In the genomic region with DNA sequence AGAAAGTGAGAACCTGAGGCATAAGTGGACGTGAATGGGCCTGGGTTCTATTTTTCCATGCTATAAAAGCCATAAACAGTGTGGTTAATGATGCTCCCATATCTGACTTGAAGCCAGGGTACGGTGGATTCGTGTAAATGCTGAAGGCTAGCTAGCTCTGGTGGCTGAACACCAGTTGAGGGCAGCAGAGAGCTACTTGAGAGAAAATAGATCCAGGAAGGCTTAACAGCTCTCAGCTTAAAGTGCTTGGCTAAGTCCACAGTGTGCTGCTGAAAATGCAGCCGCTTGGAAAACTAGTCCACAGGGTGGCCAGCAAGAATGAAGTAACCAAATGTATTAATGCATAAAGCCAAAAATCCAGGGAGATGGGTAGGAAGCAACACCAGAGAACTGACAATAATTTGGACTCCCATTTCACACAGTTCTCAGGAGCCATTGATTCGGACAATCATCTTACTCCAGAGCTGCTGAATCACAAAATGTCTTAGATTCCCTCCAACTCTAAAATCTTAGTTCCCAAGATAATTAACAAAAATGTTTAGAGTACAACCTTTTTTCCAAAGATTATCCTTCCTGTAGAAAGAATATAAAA, we compare ENCODE assay signal across 8 cellular contexts. TPM values are rescaled to one million over a fixed set of nuclear protein-coding genes. Genes with fewer than 3 reads are reported as not detected.
DNase-seq lines count a peak whose midpoint lies in the region; TF ChIP-seq lines count a peak whose summit lies in the region.

No MANE protein-coding gene starts in this region.

- peaks cover 6% of the 10 kb centered on the region for H3K9me3 Mint-ChIP-seq in activated naive CD8-positive, alpha-beta T cell treated with anti-CD3 and anti-CD28 coated beads for 36 hours

- H3K4me1 ChIP-seq in hepatocyte (ENCODE audit: insufficient read depth), result no peaks in the 10 kb centered on the region

- H3K27ac ChIP-seq in hepatocyte, result no peak overlapping the region

- H4K20me1 ChIP-seq in hepatocyte (ENCODE audit: insufficient read depth, poor library complexity, severe bottlenecking), result no peaks in the 10 kb centered on the region

- H3K9me2 ChIP-seq in hepatocyte (replicated peaks; ENCODE audit: insufficient read depth), result no peaks in the 10 kb centered on the region

- peak; percentile 63 for TF ChIP-seq CTCF in hepatocyte (IDR thresholded peaks at IDR 0.05; ENCODE audit: poor library complexity)

- 22% methylated on average over 5 of the region's 5 CpGs for WGBS in hepatocyte (ENCODE audit: low lambda C conversion rate, missing lambda C conversion rate)

- H2AFZ ChIP-seq in hepatocyte, result no peak overlapping the region

- H3K4me2 ChIP-seq in hepatocyte, result no peak overlapping the region

- peaks cover 2% of the 10 kb centered on the region for H3K36me3 Mint-ChIP-seq in activated naive CD8-positive, alpha-beta T cell treated with anti-CD3 and anti-CD28 coated beads for 36 hours

- H3K4me3 ChIP-seq in hepatocyte, result no peak overlapping the region

- H3K9me3 ChIP-seq in hepatocyte (ENCODE audit: low read depth), result no peaks in the 10 kb centered on the region

- peaks cover 27% of the 10 kb centered on the region for H3K27me3 ChIP-seq in hepatocyte

- H3K79me2 ChIP-seq in hepatocyte, result no peaks in the 10 kb centered on the region

- H3K27me3 Mint-ChIP-seq in activated naive CD8-positive, alpha-beta T cell treated with anti-CD3 and anti-CD28 coated beads for 36 hours, result peaks cover 29% of the 10 kb centered on the region

- DNase-seq in SIG-M5 treated with dmso at 0.1 percent for 504 hours (lab: John Stamatoyannopoulos, UW; ENCODE audit: unreplicated experiment) (peak; percentile 38), SIG-M5 (lab: John Stamatoyannopoulos, UW) (no peak), H4 (ENCODE audit: low spot score) (peak; percentile 79), MV-4-11 (lab: John Stamatoyannopoulos, UW) (peak; percentile 35), SW480 (ENCODE audit: low spot score) (peak; percentile 50), hepatocyte (ENCODE audit: low spot score) (peak; percentile 80)
- no peak for DNase-seq in activated naive CD8-positive, alpha-beta T cell treated with anti-CD3 and anti-CD28 coated beads for 36 hours
- DNase-seq in stimulated activated CD4-positive, alpha-beta T cell treated with anti-CD3 and anti-CD28 coated beads, Interleukin-15, amount 100 ng/mL, for 24 hours, result no peak

- no peak overlapping the region for H3K27ac Mint-ChIP-seq in activated naive CD8-positive, alpha-beta T cell treated with anti-CD3 and anti-CD28 coated beads for 36 hours

- no peak overlapping the region for H3K4me3 Mint-ChIP-seq in activated naive CD8-positive, alpha-beta T cell treated with anti-CD3 and anti-CD28 coated beads for 36 hours

- H3K4me1 Mint-ChIP-seq in activated naive CD8-positive, alpha-beta T cell treated with anti-CD3 and anti-CD28 coated beads for 36 hours, result no peaks in the 10 kb centered on the region

- H3K36me3 ChIP-seq in hepatocyte (replicated peaks; ENCODE audit: insufficient read depth, low read depth), result no peaks in the 10 kb centered on the region

RNA-seq across cellular contexts. Expression of a gene that starts 15.0 kb away (rescaled TPM):
- 4.8 and 8.2 TPM in 2 replicates for total RNA-seq in H4 (2014; rRNA removed; shearing (Covaris generic))
- not detected in 2 replicates for total RNA-seq in hepatocyte
- not detected in 2 replicates for polyA plus RNA-seq in hepatocyte
- not detected for total RNA-seq in activated naive CD8-positive, alpha-beta T cell treated with anti-CD3 and anti-CD28 coated beads for 36 hours

Comparison
In these comparisons a context has a peak if more than half of its experiments do, and no peak if none do; other contexts are left out.
1. DNase-seq: peak in SIG-M5 treated with dmso at 0.1 percent for 504 hours (single experiment), H4 (single experiment), MV-4-11 (single experiment), SW480 (single experiment) and hepatocyte (single experiment); none in SIG-M5 (single experiment), activated naive CD8-positive, alpha-beta T cell treated with anti-CD3 and anti-CD28 coated beads for 36 hours (single experiment) and stimulated activated CD4-positive, alpha-beta T cell treated with anti-CD3 and anti-CD28 coated beads, Interleukin-15, amount 100 ng/mL, for 24 hours (single experiment).